Comparison of ENCODE assay signal across 19 cellular contexts in genomic region chr7:88933285-88933684, GRCh38.
DNase-seq lines count a peak whose midpoint lies in the region; ATAC-seq, FAIRE-seq and TF ChIP-seq lines count a peak whose summit lies in the region.
"Had no signal": no experiment of that assay in that cellular context is flagged by ENCODE, and none has a peak within 500 bp of the region (broad histone marks: within the 10 kb centered on the region; RNA-seq: fewer than 3 reads in every experiment).

No MANE protein-coding gene starts in this region.

- DNase-seq in GM12891 (ENCODE audit: insufficient read length, low spot score) (no peak), RPMI8226 (peak; percentile 6), substantia nigra (lab: John Stamatoyannopoulos, UW) (no peak), T-helper 2 cell (no peak)
- DNase-seq: C1 segment of cervical spinal cord; Calu3; CD4-positive, alpha-beta memory T cell; COR-L47; DMS53; DMS79 treated with DMSO at 0.1 percent for 48 hours; GF-D8; GM23248; H7 had no signal

- no peak for FAIRE-seq in GM12891 (lab: Jason Lieb, UNC)
- FAIRE-seq: GM18507, GM19239, H1 had no signal

- no peak overlapping the region for H3K27ac ChIP-seq in substantia nigra (ENCODE audit: low read depth, low read length, poor library complexity, severe bottlenecking)
- H3K27ac ChIP-seq: GM23248 had no signal

- TF ChIP-seq POLR2A in GM12891 (IDR thresholded peaks at IDR 0.05; ENCODE audit: low read depth, low read length): no peak

- peak; percentile 55 for ATAC-seq in GM18511 (IDR thresholded peaks at IDR 0.05; ENCODE audit: unreplicated experiment)
- ATAC-seq in GM18868 (IDR thresholded peaks at IDR 0.05; ENCODE audit: unreplicated experiment): no peak
- ATAC-seq: HCT116 had no signal

TF ChIP-seq in GM12891, 5 proteins besides CTCF, POLR2A, EP300 and RAD21:
- TF ChIP-seq POLR2AphosphoS5 (IDR thresholded peaks at IDR 0.05; ENCODE audit: low read depth, low read length): no peak
- TF ChIP-seq SPI1 (IDR thresholded peaks at IDR 0.05; ENCODE audit: low read depth, low read length): peak; percentile 78
